In genomic region chr1:85244271-85245053, GRCh38 we compare ENCODE assay signal across 13 cellular contexts. TPM values are rescaled to one million over a fixed set of nuclear protein-coding genes. Genes with fewer than 3 reads are reported as not detected.
DNase-seq lines count a peak whose midpoint lies in the region; ATAC-seq and FAIRE-seq lines count a peak whose summit lies in the region.
"Had no signal": no experiment of that assay in that cellular context is flagged by ENCODE, and none has a peak within 500 bp of the region (broad histone marks: within the 10 kb centered on the region; RNA-seq: fewer than 3 reads in every experiment).

No MANE protein-coding gene starts in this region.

- no peak overlapping the region for H3K4me3 Mint-ChIP-seq in T-helper 1 cell treated with Interleukin-12 subunit alpha and Interleukin-12 subunit beta and Interleukin-4 antibody, amounts not matched to agents 30 μg/mL and 1 μg/mL, for 36 hours
- H3K4me3 Mint-ChIP-seq: natural killer cell treated with Interleukin-12 subunit alpha and Interleukin-12 subunit beta and Interleukin-15 and Interleukin-18, amount 100 ng/mL, for 72 hours had no signal

- no peaks in the 10 kb centered on the region for H3K9me3 ChIP-seq in SK-N-MC (ENCODE audit: low read depth, low read length)
- H3K9me3 ChIP-seq: upper lobe of left lung had no signal

- DNase-seq in T-helper 1 cell (no peak), SK-N-MC (ENCODE audit: low read depth, low spot score) (peak; percentile 88), iris pigment epithelial cell (ENCODE audit: low read depth) (peak; percentile 67), urothelium cell line (ENCODE audit: low spot score) (peak; percentile 39), GM19239 (ENCODE audit: insufficient read length, low spot score) (no peak), left cardiac atrium (no peak), posterior cingulate gyrus (no peak)
- DNase-seq: activated T-cell treated with anti-CD3 and anti-CD28 coated beads, Interleukin-2, amount 50 U/mL, for 48 hours; upper lobe of left lung had no signal

- H3K27ac ChIP-seq in SK-N-MC: peak overlapping the region; percentile 99
- H3K27ac ChIP-seq: KMS-11, upper lobe of left lung had no signal

- no peaks in the 10 kb centered on the region for H3K27me3 Mint-ChIP-seq in T-helper 1 cell treated with Interleukin-12 subunit alpha and Interleukin-12 subunit beta and Interleukin-4 antibody, amounts not matched to agents 30 μg/mL and 1 μg/mL, for 36 hours (ENCODE audit: low read depth)
- H3K27me3 Mint-ChIP-seq: natural killer cell treated with Interleukin-12 subunit alpha and Interleukin-12 subunit beta and Interleukin-15 and Interleukin-18, amount 100 ng/mL, for 72 hours had no signal

- no peak for FAIRE-seq in urothelium cell line (lab: Jason Lieb, UNC)
- no peak for FAIRE-seq in GM19239 (lab: Jason Lieb, UNC)
- FAIRE-seq: colon had no signal

- peak overlapping the region; percentile 75 for H3K4me3 ChIP-seq in SK-N-MC
- H3K4me3 ChIP-seq: upper lobe of left lung had no signal

- H3K36me3 ChIP-seq in SK-N-MC (ENCODE audit: insufficient read depth, low read length): no peaks in the 10 kb centered on the region
- H3K36me3 ChIP-seq: upper lobe of left lung had no signal

- intact Hi-C loops in left cardiac atrium (cut with DNase I): no loop called here
- intact Hi-C loops in posterior cingulate gyrus (cut with DNase I): no loop called here

- peak overlapping the region; percentile 10 for H3K27ac Mint-ChIP-seq in T-helper 1 cell treated with Interleukin-12 subunit alpha and Interleukin-12 subunit beta and Interleukin-4 antibody, amounts not matched to agents 30 μg/mL and 1 μg/mL, for 36 hours
- H3K27ac Mint-ChIP-seq: natural killer cell treated with Interleukin-12 subunit alpha and Interleukin-12 subunit beta and Interleukin-15 and Interleukin-18, amount 100 ng/mL, for 72 hours had no signal

- peak overlapping the region; percentile 61 for H3K9ac ChIP-seq in SK-N-MC (ENCODE audit: insufficient read length)
- H3K9ac ChIP-seq: KMS-11 had no signal

- H3K36me3 Mint-ChIP-seq in T-helper 1 cell treated with Interleukin-12 subunit alpha and Interleukin-12 subunit beta and Interleukin-4 antibody, amounts not matched to agents 30 μg/mL and 1 μg/mL, for 36 hours (ENCODE audit: low read depth): peaks cover 3% of the 10 kb centered on the region
- H3K36me3 Mint-ChIP-seq: natural killer cell treated with Interleukin-12 subunit alpha and Interleukin-12 subunit beta and Interleukin-15 and Interleukin-18, amount 100 ng/mL, for 72 hours had no signal

- H3K9me3 Mint-ChIP-seq in T-helper 1 cell treated with Interleukin-12 subunit alpha and Interleukin-12 subunit beta and Interleukin-4 antibody, amounts not matched to agents 30 μg/mL and 1 μg/mL, for 36 hours: peaks cover 2% of the 10 kb centered on the region
- H3K9me3 Mint-ChIP-seq: natural killer cell treated with Interleukin-12 subunit alpha and Interleukin-12 subunit beta and Interleukin-15 and Interleukin-18, amount 100 ng/mL, for 72 hours had no signal

- peaks cover 9% of the 10 kb centered on the region for H3K4me1 Mint-ChIP-seq in T-helper 1 cell treated with Interleukin-12 subunit alpha and Interleukin-12 subunit beta and Interleukin-4 antibody, amounts not matched to agents 30 μg/mL and 1 μg/mL, for 36 hours (ENCODE audit: low read depth)

- ATAC-seq in left cardiac atrium: no peak
- ATAC-seq: natural killer cell treated with Interleukin-12 subunit alpha and Interleukin-12 subunit beta and Interleukin-15 and Interleukin-18, amount 100 ng/mL, for 72 hours had no signal

RNA-seq across cellular contexts. Expression of gene C1orf52, which starts 15.0 kb away (rescaled TPM):
- total RNA-seq in left cardiac atrium: 10 to 100 TPM; 15.6 to 17.6 TPM

RNA-seq across cellular contexts. Expression of gene BCL10, which starts 32.0 kb away (rescaled TPM):
- 10 to 100 TPM in 1 of 2 donors, 1 to 10 TPM in 1; 9.0 to 12.7 TPM for total RNA-seq in left cardiac atrium

RNA-seq across cellular contexts. Expression of gene SYDE2, which starts 43.6 kb away (rescaled TPM):
- total RNA-seq in left cardiac atrium: 10 to 100 TPM; 14.3 to 14.5 TPM

Comparison
In these comparisons a context has a peak if more than half of its experiments do, and no peak if none do; other contexts are left out.
1. DNase-seq: peak in SK-N-MC (single experiment), iris pigment epithelial cell (single experiment) and urothelium cell line (single experiment); none in T-helper 1 cell (0 of 5), GM19239 (single experiment), left cardiac atrium (single experiment) and posterior cingulate gyrus (0 of 10).